Comparison of ENCODE assay signal across 9 cellular contexts in genomic region chr6:90425161-90425641, GRCh38.
DNase-seq lines count a peak whose midpoint lies in the region; ATAC-seq and TF ChIP-seq lines count a peak whose summit lies in the region.
"Had no signal": no experiment of that assay in that cellular context is flagged by ENCODE, and none has a peak within 500 bp of the region (broad histone marks: within the 10 kb centered on the region; RNA-seq: fewer than 3 reads in every experiment).

No MANE protein-coding gene starts in this region.

- TF ChIP-seq EP300 in sigmoid colon (IDR thresholded peaks at IDR 0.05): no peak

- WGBS in sigmoid colon, 2 donors: 64 to 84% methylated on average over 5 of the region's 5 CpGs
- 67 to 72% (median 71%) methylated on average over 5 of the region's 5 CpGs for WGBS in adrenal gland, 4 donors

- TF ChIP-seq CTCF in sigmoid colon (IDR thresholded peaks at IDR 0.05): no peak
- no peak for TF ChIP-seq CTCF in adrenal gland (IDR thresholded peaks at IDR 0.05)

- peaks cover 0 to 9% of the 10 kb centered on the region in 2 donors for H3K9me3 ChIP-seq in CD4-positive, alpha-beta memory T cell (ENCODE audit: control insufficient read depth in 1 of 2, low read length in 2 of 2)
- H3K9me3 ChIP-seq in sigmoid colon (peaks cover 0 to 8% (median 2%) of the 10 kb centered on the region in 4 donors), adrenal gland (replicated peaks in 1 of 3) (peaks cover 0 to 5% (median 0%) of the 10 kb centered on the region in 3 donors)
- H3K9me3 ChIP-seq: Caco-2 had no signal

- H3K27me3 ChIP-seq in CD4-positive, alpha-beta memory T cell (ENCODE audit: insufficient read depth, low read length): no peaks in the 10 kb centered on the region
- no peaks in the 10 kb centered on the region for H3K27me3 ChIP-seq in sigmoid colon
- no peaks in the 10 kb centered on the region for H3K27me3 ChIP-seq in adrenal gland

- intact Hi-C loops in CD4-positive, alpha-beta memory T cell (cut with micrococcal nuclease): loop anchor here (1.0 to 2.0 kb wide), 2 partner anchors 32 to 34 kb away; no protein-coding TSS in a partner anchor
- intact Hi-C loops in sigmoid colon (cut with DNase I): no loop called here
- intact Hi-C loops in Right ventricle myocardium superior (cut with DNase I): no loop called here
- intact Hi-C loops in adrenal gland (cut with DNase I): no loop called here

- CTCF ChIA-PET in CD4-positive, alpha-beta memory T cell (lab: Charles Lee; ENCODE audit: partially characterized antibody): interaction anchor here (0.7 to 8.3 kb wide), 9 partner anchors 12 to 485 kb away, joined by 3 to 55 read pairs (median 10); no protein-coding TSS in a partner anchor

- H3K4me1 Mint-ChIP-seq in CD4-positive, alpha-beta memory T cell: peaks cover 13 to 19% (median 16%) of the 10 kb centered on the region in 4 donors
- H3K4me1 Mint-ChIP-seq in T-helper 1 cell treated with Interleukin-12 subunit alpha and Interleukin-12 subunit beta and Interleukin-4 antibody, amounts not matched to agents 30 μg/mL and 1 μg/mL, for 36 hours (ENCODE audit: low read depth): peaks cover 20% of the 10 kb centered on the region

- no peaks in the 10 kb centered on the region for H3K27me3 Mint-ChIP-seq in CD4-positive, alpha-beta memory T cell
- H3K27me3 Mint-ChIP-seq in T-helper 1 cell treated with Interleukin-12 subunit alpha and Interleukin-12 subunit beta and Interleukin-4 antibody, amounts not matched to agents 30 μg/mL and 1 μg/mL, for 36 hours (ENCODE audit: low read depth): no peaks in the 10 kb centered on the region

- peaks cover 20% of the 10 kb centered on the region for H3K4me1 ChIP-seq in CD4-positive, alpha-beta memory T cell (ENCODE audit: insufficient read depth, low read length)
- H3K4me1 ChIP-seq in sigmoid colon (no peaks in the 10 kb centered on the region), adrenal gland (replicated peaks in 1 of 2) (no peaks in the 10 kb centered on the region)
- H3K4me1 ChIP-seq: Caco-2 had no signal

- ATAC-seq in HG02981 (IDR thresholded peaks at IDR 0.05; ENCODE audit: unreplicated experiment): peak; percentile 97
- no peak for ATAC-seq in Right ventricle myocardium superior (ENCODE audit: poor library complexity)

- no peak for TF ChIP-seq POLR2A in sigmoid colon (IDR thresholded peaks at IDR 0.05)
- no peak for TF ChIP-seq POLR2A in adrenal gland (IDR thresholded peaks at IDR 0.05)

- H3K4me3 ChIP-seq in CD4-positive, alpha-beta memory T cell (ENCODE audit: low read length in 2 of 2): peak overlapping the region in 1 of 2 donors; percentile 36
- H3K4me3 ChIP-seq in sigmoid colon (no peak overlapping the region), adrenal gland (no peak overlapping the region)

- peaks cover 0 to 5% of the 10 kb centered on the region in 2 donors for H3K36me3 Mint-ChIP-seq in CD4-positive, alpha-beta memory T cell
- peaks cover 11% of the 10 kb centered on the region for H3K36me3 Mint-ChIP-seq in T-helper 1 cell treated with Interleukin-12 subunit alpha and Interleukin-12 subunit beta and Interleukin-4 antibody, amounts not matched to agents 30 μg/mL and 1 μg/mL, for 36 hours (ENCODE audit: low read depth)

- DNase-seq in CD4-positive, alpha-beta memory T cell: peak; percentile 29 to 58 (median 49)
- DNase-seq in GM19240 (ENCODE audit: insufficient read length, low spot score) (peak; percentile 43), sigmoid colon (no peak), Right ventricle myocardium superior (no peak), adrenal gland (no peak), DMS114 treated with DMSO at 0.1 percent for 48 hours (lab: John Stamatoyannopoulos, UW; ENCODE audit: unreplicated experiment) (no peak)
- DNase-seq: Caco-2 had no signal

- peak overlapping the region; percentile 50 for H3K27ac ChIP-seq in CD4-positive, alpha-beta memory T cell (ENCODE audit: low read depth, low read length)
- no peak overlapping the region for H3K27ac ChIP-seq in sigmoid colon
- H3K27ac ChIP-seq in adrenal gland: no peak overlapping the region

- peaks cover 0 to 15% (median 11%) of the 10 kb centered on the region in 8 donors for H3K9me3 Mint-ChIP-seq in CD4-positive, alpha-beta memory T cell
- peaks cover 16% of the 10 kb centered on the region for H3K9me3 Mint-ChIP-seq in T-helper 1 cell treated with Interleukin-12 subunit alpha and Interleukin-12 subunit beta and Interleukin-4 antibody, amounts not matched to agents 30 μg/mL and 1 μg/mL, for 36 hours

- no peaks in the 10 kb centered on the region for H3K36me3 ChIP-seq in CD4-positive, alpha-beta memory T cell (ENCODE audit: insufficient read depth, low read length)
- H3K36me3 ChIP-seq in sigmoid colon (no peaks in the 10 kb centered on the region), adrenal gland (replicated peaks in 1 of 2) (no peaks in the 10 kb centered on the region)

- H3K27ac Mint-ChIP-seq in CD4-positive, alpha-beta memory T cell: peak overlapping the region; percentile 58 to 95 (median 91)
- peak overlapping the region; percentile 89 for H3K27ac Mint-ChIP-seq in T-helper 1 cell treated with Interleukin-12 subunit alpha and Interleukin-12 subunit beta and Interleukin-4 antibody, amounts not matched to agents 30 μg/mL and 1 μg/mL, for 36 hours

- POLR2A ChIA-PET in CD4-positive, alpha-beta memory T cell (lab: Charles Lee; ENCODE audit: partially characterized antibody): interaction anchor here (0.6 to 4.3 kb wide), 12 partner anchors 9 to 485 kb away, joined by 3 to 82 read pairs (median 6); no protein-coding TSS in a partner anchor

- H3K4me3 Mint-ChIP-seq in CD4-positive, alpha-beta memory T cell: peak overlapping the region; percentile 63 to 88 (median 82)
- H3K4me3 Mint-ChIP-seq in T-helper 1 cell treated with Interleukin-12 subunit alpha and Interleukin-12 subunit beta and Interleukin-4 antibody, amounts not matched to agents 30 μg/mL and 1 μg/mL, for 36 hours: peak overlapping the region; percentile 64

Comparison
In these comparisons a context has a peak if more than half of its experiments do, and no peak if none do; other contexts are left out.
1. DNase-seq: peak in CD4-positive, alpha-beta memory T cell (5 of 5) and GM19240 (single experiment); none in sigmoid colon (single experiment), Right ventricle myocardium superior (single experiment), adrenal gland (0 of 7) and DMS114 treated with DMSO at 0.1 percent for 48 hours (single experiment).